Comparison of ENCODE assay signal across 1 cellular context in genomic region chr2:119545076-119545475, GRCh38.
TF ChIP-seq lines count a peak whose summit lies in the region.

No MANE protein-coding gene starts in this region.

TF ChIP-seq in HCT116, 20 proteins besides CTCF, POLR2A, EP300 and RAD21 (continued from another document):
- TF ChIP-seq, protein P1, sequence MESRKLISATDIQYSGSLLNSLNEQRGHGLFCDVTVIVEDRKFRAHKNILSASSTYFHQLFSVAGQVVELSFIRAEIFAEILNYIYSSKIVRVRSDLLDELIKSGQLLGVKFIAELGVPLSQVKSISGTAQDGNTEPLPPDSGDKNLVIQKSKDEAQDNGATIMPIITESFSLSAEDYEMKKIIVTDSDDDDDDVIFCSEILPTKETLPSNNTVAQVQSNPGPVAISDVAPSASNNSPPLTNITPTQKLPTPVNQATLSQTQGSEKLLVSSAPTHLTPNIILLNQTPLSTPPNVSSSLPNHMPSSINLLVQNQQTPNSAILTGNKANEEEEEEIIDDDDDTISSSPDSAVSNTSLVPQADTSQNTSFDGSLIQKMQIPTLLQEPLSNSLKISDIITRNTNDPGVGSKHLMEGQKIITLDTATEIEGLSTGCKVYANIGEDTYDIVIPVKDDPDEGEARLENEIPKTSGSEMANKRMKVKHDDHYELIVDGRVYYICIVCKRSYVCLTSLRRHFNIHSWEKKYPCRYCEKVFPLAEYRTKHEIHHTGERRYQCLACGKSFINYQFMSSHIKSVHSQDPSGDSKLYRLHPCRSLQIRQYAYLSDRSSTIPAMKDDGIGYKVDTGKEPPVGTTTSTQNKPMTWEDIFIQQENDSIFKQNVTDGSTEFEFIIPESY (IDR thresholded peaks at IDR 0.05; ENCODE audit: extremely low read depth, insufficient replicate concordance, low read length), result no peak
- TF ChIP-seq EZH2 (IDR thresholded peaks at IDR 0.05), result no peak
- no peak for TF ChIP-seq SIN3A (IDR thresholded peaks at IDR 0.05; ENCODE audit: low read depth)
- no peak for TF ChIP-seq POLR2AphosphoS5 (IDR thresholded peaks at IDR 0.05; ENCODE audit: low read depth, low read length)
- TF ChIP-seq JUND (IDR thresholded peaks at IDR 0.05), result no peak
